In genomic region chr14:31208546-31209424, GRCh38 we compare ENCODE assay signal across 8 cellular contexts. TPM values are rescaled to one million over a fixed set of nuclear protein-coding genes. Genes with fewer than 3 reads are reported as not detected.
DNase-seq lines count a peak whose midpoint lies in the region; ATAC-seq, FAIRE-seq and TF ChIP-seq lines count a peak whose summit lies in the region.

No MANE protein-coding gene starts in this region.

- DNase-seq in GM06990 (ENCODE audit: extremely low read depth, insufficient read length) (no peak), RKO (ENCODE audit: low spot score) (peak; percentile 41), urothelium cell line (ENCODE audit: low spot score) (no peak), KBM-7 (no peak)
- no peak for DNase-seq in central memory CD8-positive, alpha-beta T cell (ENCODE audit: low spot score in 2 of 2)
- peak in 1 of 10 donors; percentile 9 for DNase-seq in naive thymus-derived CD8-positive, alpha-beta T cell
- DNase-seq in activated CD4-positive, CD25-positive, alpha-beta regulatory T cell (lab: John Stamatoyannopoulos, UW): no peak

- no peaks in the 10 kb centered on the region for H3K27me3 Mint-ChIP-seq in central memory CD8-positive, alpha-beta T cell
- H3K27me3 Mint-ChIP-seq in naive thymus-derived CD8-positive, alpha-beta T cell: no peaks in the 10 kb centered on the region

- no peaks in the 10 kb centered on the region for H3K36me3 ChIP-seq in GM06990 (ENCODE audit: control insufficient read depth, insufficient read depth, low read length)

- H3K27me3 ChIP-seq in GM06990 (replicated peaks; ENCODE audit: control insufficient read depth, insufficient read depth, low read length): no peaks in the 10 kb centered on the region

- peak overlapping the region; percentile 88 for H3K4me3 ChIP-seq in GM06990 (replicated peaks; ENCODE audit: low read depth, low read length)

- peaks cover 44% of the 10 kb centered on the region for H3K4me1 Mint-ChIP-seq in central memory CD8-positive, alpha-beta T cell
- peaks cover 18 to 51% (median 46%) of the 10 kb centered on the region in 4 donors for H3K4me1 Mint-ChIP-seq in naive thymus-derived CD8-positive, alpha-beta T cell

- POLR2A ChIA-PET in naive thymus-derived CD8-positive, alpha-beta T cell (lab: Charles Lee): interaction anchor here (1.1 to 4.2 kb wide), 10 partner anchors 9 to 994 kb away, joined by 5 to 59 read pairs (median 9); partner anchors contain the start of genes AP4S1, DTD2, HEATR5A and RNU6-8

- H3K27ac Mint-ChIP-seq in central memory CD8-positive, alpha-beta T cell (ENCODE audit: low read depth): peak overlapping the region; percentile 99
- peak overlapping the region; percentile 98 to 100 (median 100) for H3K27ac Mint-ChIP-seq in naive thymus-derived CD8-positive, alpha-beta T cell

- no peak for TF ChIP-seq CTCF in GM06990 (IDR thresholded peaks at IDR 0.05; ENCODE audit: insufficient read depth, low read length, poor library complexity, severe bottlenecking)

- H3K9me3 Mint-ChIP-seq in central memory CD8-positive, alpha-beta T cell: no peaks in the 10 kb centered on the region
- no peaks in the 10 kb centered on the region for H3K9me3 Mint-ChIP-seq in naive thymus-derived CD8-positive, alpha-beta T cell

- peak overlapping the region; percentile 94 for H3K4me3 Mint-ChIP-seq in central memory CD8-positive, alpha-beta T cell
- peak overlapping the region; percentile 90 to 98 (median 96) for H3K4me3 Mint-ChIP-seq in naive thymus-derived CD8-positive, alpha-beta T cell

- no peak for FAIRE-seq in urothelium cell line (lab: Jason Lieb, UNC)

- in situ Hi-C loops in KBM-7 (cut with MboI; ENCODE audit: low pct_unique_long_range_greater_than_20kb, low sequenced_read_pairs): no loop called here

- no peak for ATAC-seq in central memory CD8-positive, alpha-beta T cell (replicated peaks; ENCODE audit: extremely low read depth, poor library complexity, severe bottlenecking)
- ATAC-seq in naive thymus-derived CD8-positive, alpha-beta T cell: no peak
- ATAC-seq in GM21423 (IDR thresholded peaks at IDR 0.05; ENCODE audit: unreplicated experiment): no peak

- peaks cover 32% of the 10 kb centered on the region for H3K36me3 Mint-ChIP-seq in central memory CD8-positive, alpha-beta T cell (ENCODE audit: insufficient read depth)
- H3K36me3 Mint-ChIP-seq in naive thymus-derived CD8-positive, alpha-beta T cell: peaks cover 0 to 15% (median 8%) of the 10 kb centered on the region in 3 donors

RNA-seq across cellular contexts. Expression of gene HECTD1, which starts 1.2 kb away (rescaled TPM):
- total RNA-seq in naive thymus-derived CD8-positive, alpha-beta T cell: 100 to 1,000 TPM; 160 to 166 TPM
- polyA plus RNA-seq in naive thymus-derived CD8-positive, alpha-beta T cell: 10 to 100 TPM; 20.1 to 30.8 (median 25.9) TPM
